Comparison of ENCODE assay signal across 29 cellular contexts in genomic region chr10:13563481-13564445, GRCh38. TPM values are rescaled to one million over a fixed set of nuclear protein-coding genes. Genes with fewer than 3 reads are reported as not detected.
DNase-seq lines count a peak whose midpoint lies in the region; ATAC-seq, FAIRE-seq and TF ChIP-seq lines count a peak whose summit lies in the region.
"Had no signal": no experiment of that assay in that cellular context is flagged by ENCODE, and none has a peak within 500 bp of the region (broad histone marks: within the 10 kb centered on the region; RNA-seq: fewer than 3 reads in every experiment).

No MANE protein-coding gene starts in this region.

- 72% methylated on average over 5 of the region's 11 CpGs; no CpG with 5 or more reads in 1 of the 2 experiments for WGBS in IMR-90 (ENCODE audit: extremely low coverage in 2 of 2, insufficient read length in 1 of 2), 2 experiments
- 7% methylated on average over 11 of the region's 11 CpGs for WGBS in K562 (ENCODE audit: insufficient coverage, low coverage, missing lambda C conversion rate)
- 88 to 91% (median 90%) methylated on average over 11 of the region's 11 CpGs for WGBS in ovary, 3 donors

- H3K4me1 ChIP-seq in IMR-90 (ENCODE audit: control insufficient read depth, insufficient read depth, low read length) (no peaks in the 10 kb centered on the region), K562 (replicated peaks in 1 of 2; ENCODE audit: control insufficient read depth in 2 of 2, insufficient read depth in 2 of 2, low read length in 2 of 2) (no peaks in the 10 kb centered on the region), ovary (ENCODE audit: insufficient read depth) (no peaks in the 10 kb centered on the region)
- H3K4me1 ChIP-seq: HAP-1 had no signal

- no peak overlapping the region for H2BK5ac ChIP-seq in IMR-90 (ENCODE audit: low read depth, low read length, poor library complexity, severe bottlenecking)

- TF ChIP-seq RAD21 in IMR-90 (IDR thresholded peaks at IDR 0.05; ENCODE audit: low read length) (no peak), K562 (CRISPR knock-in tag; conservative IDR thresholded peaks at IDR 0.05 in 1 of 2, IDR thresholded peaks at IDR 0.05 in 1 of 2) (no peak)

- no peak overlapping the region for H2BK120ac ChIP-seq in IMR-90 (ENCODE audit: low read depth, low read length)

- intact Hi-C loops in IMR-90 (cut with micrococcal nuclease), result no loop called here
- intact Hi-C loops in K562 (cut with micrococcal nuclease), result no loop called here
- intact Hi-C loops in ovary (cut with DNase I), result no loop called here

- H3K4me2 ChIP-seq in IMR-90 (ENCODE audit: low read depth, low read length), result no peak overlapping the region
- H3K4me2 ChIP-seq in K562 (ENCODE audit: insufficient read depth, low read length), result no peak overlapping the region

- H2BK20ac ChIP-seq in IMR-90 (ENCODE audit: low read depth, low read length), result no peak overlapping the region

- H3K18ac ChIP-seq in IMR-90 (ENCODE audit: low read depth, low read length), result no peak overlapping the region

- H3K23ac ChIP-seq in IMR-90 (ENCODE audit: low read depth, low read length), result no peak overlapping the region

- H2BK15ac ChIP-seq in IMR-90 (ENCODE audit: low read depth, low read length), result no peak overlapping the region

- H3K79me1 ChIP-seq in IMR-90 (ENCODE audit: low read depth in 1 of 2, low read length in 2 of 2), result no peaks in the 10 kb centered on the region

- H2AK5ac ChIP-seq in IMR-90 (ENCODE audit: low read depth, low read length), result no peak overlapping the region

- H3K9me3 ChIP-seq in IMR-90 (ENCODE audit: control insufficient read depth, insufficient read depth, low read length) (peaks cover 7% of the 10 kb centered on the region), K562 (replicated peaks; ENCODE audit: control insufficient read depth, insufficient read depth, low read depth, low read length) (no peaks in the 10 kb centered on the region; the same call in 1 of the 2 replicates), ovary (peaks cover 0 to 3% of the 10 kb centered on the region in 2 donors)
- H3K9me3 ChIP-seq: HAP-1 had no signal

- H4K8ac ChIP-seq in IMR-90 (ENCODE audit: low read depth in 2 of 2, low read length in 2 of 2), result no peak overlapping the region

- no peak overlapping the region for H3K14ac ChIP-seq in IMR-90 (replicated peaks; ENCODE audit: low read depth, low read length)

- TF ChIP-seq CTCF in IMR-90 (conservative IDR thresholded peaks at IDR 0.05; ENCODE audit: low read depth, low read length) (no peak), K562 (IDR thresholded peaks at IDR 0.05 in 2 of 3, conservative IDR thresholded peaks at IDR 0.05 in 1 of 3; ENCODE audit: insufficient read depth in 2 of 3, low read depth in 1 of 3, low read length in 3 of 3) (no peak), ovary (IDR thresholded peaks at IDR 0.05) (no peak)

- H3K27me3 ChIP-seq in IMR-90 (ENCODE audit: control insufficient read depth, insufficient read depth, low read length) (peaks cover 8% of the 10 kb centered on the region), K562 (ENCODE audit: control insufficient read depth in 2 of 2, insufficient read depth in 2 of 2, low read length in 2 of 2) (peaks cover 0 to 5% of the 10 kb centered on the region in 2 experiments; a peak in 2 of 5 replicates), ovary (no peaks in the 10 kb centered on the region)

- CTCF ChIA-PET in IMR-90 (lab: Yijun Ruan, JAX) (no interaction called here), K562 (lab: Yijun Ruan, JAX; ENCODE audit: low intra/inter-chr PET ratio) (interaction anchor here (0.7 kb wide), 1 partner anchor 703 kb away, joined by 4 read pairs; no protein-coding TSS in a partner anchor)

- no peak for FAIRE-seq in K562 (lab: Jason Lieb, UNC)
- FAIRE-seq: colon, D721Med, HTR-8/SVneo, TTC549 had no signal

- H3K79me2 ChIP-seq in K562 (ENCODE audit: control insufficient read depth, insufficient read depth, low read length), result no peaks in the 10 kb centered on the region

- no peak overlapping the region for H3K4ac ChIP-seq in IMR-90 (ENCODE audit: low read depth, low read length)

- no peak overlapping the region for H4K91ac ChIP-seq in IMR-90 (ENCODE audit: insufficient read depth, low read depth, low read length)

- H3K27ac ChIP-seq in IMR-90 (ENCODE audit: insufficient read depth, low read length) (no peak overlapping the region), K562 (ENCODE audit: extremely low read depth, low read depth, low read length) (no peak overlapping the region), ovary (no peak overlapping the region)
- H3K27ac ChIP-seq: RWPE1 had no signal

- H2AFZ ChIP-seq in IMR-90 (replicated peaks; ENCODE audit: low read length, poor library complexity) (no peak overlapping the region), K562 (ENCODE audit: low read depth, low read length) (no peak overlapping the region)

- no peak overlapping the region for H4K5ac ChIP-seq in IMR-90 (ENCODE audit: low read depth, low read length)

- H3K4me3 ChIP-seq in IMR-90 (ENCODE audit: insufficient read depth, low read depth, low read length) (no peak overlapping the region), K562 (no peak overlapping the region), ovary (no peak overlapping the region)
- H3K4me3 ChIP-seq: HAP-1 had no signal

- no peak overlapping the region for H2AK9ac ChIP-seq in IMR-90 (replicated peaks; ENCODE audit: low read depth, low read length, poor library complexity)

- ATAC-seq in IMR-90 (ENCODE audit: low read depth) (no peak), K562 (no peak)
- no peak for ATAC-seq in activated CD4-positive, CD25-positive, alpha-beta regulatory T cell treated with anti-CD3 and anti-CD28 coated beads, Interleukin-2, amount 50 U/mL, for 24 hours
- ATAC-seq: activated CD8-positive, alpha-beta T cell treated with anti-CD3 and anti-CD28 coated beads for 36 hours; activated naive CD4-positive, alpha-beta T cell treated with anti-CD3 and anti-CD28 coated beads, Interleukin-2, amount 50 U/mL, for 72 hours; left colon; stimulated activated naive B cell treated with anti-CD40 and anti-IgM and Interleukin-4, amounts not matched to agents 10 μg/mL and 1 μg/mL and 100 μg/mL, for 72 hours had no signal

- H3K36me3 ChIP-seq in IMR-90 (ENCODE audit: control insufficient read depth, insufficient read depth, low read length), result no peaks in the 10 kb centered on the region
- H3K36me3 ChIP-seq in K562 (ENCODE audit: control insufficient read depth, insufficient read depth, low read length), result no peaks in the 10 kb centered on the region
- H3K36me3 ChIP-seq in ovary, result no peaks in the 10 kb centered on the region
- H3K36me3 ChIP-seq: HAP-1 had no signal

- TF ChIP-seq POLR2A in IMR-90 (IDR thresholded peaks at IDR 0.05; ENCODE audit: low read depth, low read length) (no peak), K562 (conservative IDR thresholded peaks at IDR 0.05) (no peak), ovary (IDR thresholded peaks at IDR 0.05) (no peak)

- TF ChIP-seq EP300 in K562 (IDR thresholded peaks at IDR 0.05; ENCODE audit: low read length) (no peak), ovary (IDR thresholded peaks at IDR 0.05) (no peak)

- dilution Hi-C loops in IMR-90 (cut with HindIII; ENCODE audit: low sequenced_read_pairs, unreplicated experiment), result no loop called here

- in situ Hi-C loops in Caki2 (cut with HindIII; ENCODE audit: low pct_unique_long_range_greater_than_20kb, low sequenced_read_pairs), result no loop called here
- in situ Hi-C loops in IMR-90 (cut with MboI; ENCODE audit: low sequenced_read_pairs), result no loop called here
- in situ Hi-C loops in K562 (cut with MboI), result no loop called here

- no TSS peak for BruUV-seq in IMR-90 (replicated peaks; lab: Mats Ljungman, UMichigan)
- no TSS peak for BruUV-seq in K562 (replicated peaks; lab: Mats Ljungman, UMichigan)

- H3K9ac ChIP-seq in IMR-90 (ENCODE audit: low read depth, low read length) (no peak overlapping the region), K562 (ENCODE audit: insufficient read depth in 1 of 2, low read depth in 2 of 2, low read length in 2 of 2) (no peak overlapping the region)

- POLR2A ChIA-PET in IMR-90 (lab: Charles Lee; ENCODE audit: unreplicated experiment) (no interaction called here), K562 (lab: Yijun Ruan, JAX) (no interaction called here)

- no peak overlapping the region for H3K56ac ChIP-seq in IMR-90 (ENCODE audit: extremely low read depth, insufficient read depth, low read length)

- DNase-seq in Caki2 (ENCODE audit: low read depth) (peak; percentile 97), IMR-90 (peak; percentile 1), K562 (ENCODE audit: extremely low read depth in 1 of 4, low spot score in 3 of 4) (no peak), kidney tubule cell (ENCODE audit: low spot score) (peak; percentile 100), ovary (no peak), GM03348 (ENCODE audit: low spot score) (no peak), HuH-7 (ENCODE audit: low spot score) (no peak)
- DNase-seq: activated CD8-positive, alpha-beta T cell treated with anti-CD3 and anti-CD28 coated beads for 36 hours; anterior cingulate cortex; effector CD8-positive, alpha-beta T cell; erythroblast; foreskin melanocyte; Karpas-422; left colon; NCI-H1092 treated with DMSO at 0.1 percent for 48 hours; NCI-H2029; NCI-H226; stimulated activated CD4-positive, alpha-beta T cell treated with anti-CD3 and anti-CD28 coated beads, Interleukin-15, amount 100 ng/mL, for 24 hours; stimulated activated naive B cell treated with anti-CD40 and anti-IgM and Interleukin-4, amounts not matched to agents 10 μg/mL and 1 μg/mL and 100 μg/mL, for 72 hours; T-helper 1 cell had no signal

- no peaks in the 10 kb centered on the region for H3K9me1 ChIP-seq in IMR-90 (ENCODE audit: insufficient read depth, low read length)
- H3K9me1 ChIP-seq in K562 (ENCODE audit: control insufficient read depth, insufficient read depth, low read length), result no peaks in the 10 kb centered on the region

- H4K20me1 ChIP-seq in IMR-90 (ENCODE audit: insufficient read depth, low read length) (no peaks in the 10 kb centered on the region), K562 (replicated peaks; ENCODE audit: control insufficient read depth, insufficient read depth, low read length) (no peaks in the 10 kb centered on the region)

RNA-seq across cellular contexts. Expression of gene PRPF18, which starts 23.0 kb away (rescaled TPM):
- total RNA-seq in Caki2 (2014; rRNA removed; shearing (Covaris generic); ENCODE audit: low replicate concordance), result 29.9 and 39.0 TPM in 2 replicates
- total RNA-seq in IMR-90 (2012; rRNA removed), result 10.0 and 34.4 TPM in 2 replicates
- polyA plus RNA-seq in IMR-90 (2012; rRNA removed), result 14.1 and 16.9 TPM in 2 replicates
- polyA plus RNA-seq in IMR-90 (2012; cell fraction: cytosol; rRNA removed), result 1.1 and 2.4 TPM in 2 replicates
- polyA plus RNA-seq in IMR-90 (2012; cell fraction: nucleus; rRNA removed; ENCODE audit: low replicate concordance), result 0.28 and 3.2 TPM in 2 replicates
- total RNA-seq in K562 (2011; cell fraction: chromatin; rRNA removed; ENCODE audit: low replicate concordance), result 16.6 and 64.6 TPM in 2 replicates
- 6.8 and 10.3 TPM in 2 replicates for total RNA-seq in K562 (2011; cell fraction: nucleolus; rRNA removed)
- total RNA-seq in K562 (2011; cell fraction: nucleoplasm; rRNA removed), result 15.2 and 18.3 TPM in 2 replicates
- 16.9 and 23.1 TPM in 2 replicates for total RNA-seq in K562 (2014; rRNA removed)
- 26.4 and 30.3 TPM in 2 replicates for total RNA-seq in K562 (2014; rRNA removed; fragmentation: Illumina TruSeq; extraction: Trizol)
- total RNA-seq in K562 (2015; rRNA removed; fragmentation: Illumina TruSeq; extraction: Trizol), result 25.7 and 30.6 TPM in 2 replicates
- 14.0 and 14.8 TPM in 2 replicates for total RNA-seq in K562 (2021)
- 10.3 and 15.7 TPM in 2 replicates for polyA plus RNA-seq in K562 (2011; rRNA removed)
- 2.7 and 5.6 TPM in 2 replicates for polyA plus RNA-seq in K562 (2011; cell fraction: cytosol; rRNA removed)
- polyA plus RNA-seq in K562 (2011; cell fraction: nucleus; rRNA removed), result 5.1 and 6.3 TPM in 2 replicates
- 11.2 and 15.1 TPM in 2 replicates for polyA plus RNA-seq in K562 (2012)
- 20.5 and 25.9 TPM in 2 replicates for polyA plus RNA-seq in K562 (2014; fragmentation: Illumina TruSeq; extraction: Trizol)
- 10 to 100 TPM; 19.6 to 26.6 TPM for polyA plus RNA-seq in K562 (2014; fragmentation: Nextera tagmentation; extraction: Ambion mirVana)
- polyA plus RNA-seq in K562 (2014; rRNA removed), result 16.8 and 22.4 TPM in 2 replicates
- polyA minus RNA-seq in K562 (2011; rRNA and poly(A)+ RNA removed), result 19.2 and 22.2 TPM in 2 replicates
- polyA minus RNA-seq in K562 (2011; cell fraction: cytosol; rRNA and poly(A)+ RNA removed), result 3.5 and 6.4 TPM in 2 replicates
- polyA minus RNA-seq in K562 (2011; cell fraction: nucleus; rRNA and poly(A)+ RNA removed), result 9.3 and 25.3 TPM in 2 replicates
- 10 to 100 TPM; 16.7 to 22.4 (median 20.1) TPM for total RNA-seq in ovary
- 10 to 100 TPM; 13.0 to 17.7 TPM for polyA plus RNA-seq in ovary

RNA-seq across cellular contexts. Expression of gene BEND7, which starts 34.9 kb away (rescaled TPM):
- total RNA-seq in Caki2 (2014; rRNA removed; shearing (Covaris generic); ENCODE audit: low replicate concordance), result 12.7 and 13.3 TPM in 2 replicates
- total RNA-seq in IMR-90 (2012; rRNA removed), result 2.3 and 3.1 TPM in 2 replicates
- polyA plus RNA-seq in IMR-90 (2012; rRNA removed), result 2.5 and 3.5 TPM in 2 replicates
- polyA plus RNA-seq in IMR-90 (2012; cell fraction: cytosol; rRNA removed), result 0.99 and 1.6 TPM in 2 replicates
- polyA plus RNA-seq in IMR-90 (2012; cell fraction: nucleus; rRNA removed; ENCODE audit: low replicate concordance), result 1.7 and 9.5 TPM in 2 replicates
- total RNA-seq in K562 (2011; cell fraction: chromatin; rRNA removed; ENCODE audit: low replicate concordance), result 6.0 and 13.1 TPM in 2 replicates
- total RNA-seq in K562 (2011; cell fraction: nucleolus; rRNA removed), result 3.0 and 3.8 TPM in 2 replicates
- 6.7 and 10.2 TPM in 2 replicates for total RNA-seq in K562 (2011; cell fraction: nucleoplasm; rRNA removed)
- 5.0 and 6.3 TPM in 2 replicates for total RNA-seq in K562 (2014; rRNA removed)
- 6.1 and 8.4 TPM in 2 replicates for total RNA-seq in K562 (2014; rRNA removed; fragmentation: Illumina TruSeq; extraction: Trizol)
- total RNA-seq in K562 (2015; rRNA removed; fragmentation: Illumina TruSeq; extraction: Trizol), result 5.2 and 6.0 TPM in 2 replicates
- total RNA-seq in K562 (2021), result 8.2 and 10.1 TPM in 2 replicates
- 4.8 and 5.6 TPM in 2 replicates for polyA plus RNA-seq in K562 (2011; rRNA removed)
- 1.3 and 3.4 TPM in 2 replicates for polyA plus RNA-seq in K562 (2011; cell fraction: cytosol; rRNA removed)
- polyA plus RNA-seq in K562 (2011; cell fraction: nucleus; rRNA removed), result 5.5 and 8.9 TPM in 2 replicates
- 5.3 and 7.1 TPM in 2 replicates for polyA plus RNA-seq in K562 (2012)
- 6.6 and 11.4 TPM in 2 replicates for polyA plus RNA-seq in K562 (2014; fragmentation: Illumina TruSeq; extraction: Trizol)
- polyA plus RNA-seq in K562 (2014; fragmentation: Nextera tagmentation; extraction: Ambion mirVana), result 1 to 10 TPM; 1.3 to 1.8 TPM
- polyA plus RNA-seq in K562 (2014; rRNA removed), result 3.2 and 12.2 TPM in 2 replicates
- polyA minus RNA-seq in K562 (2011; rRNA and poly(A)+ RNA removed), result 4.4 and 6.1 TPM in 2 replicates
- 2.9 and 3.3 TPM in 2 replicates for polyA minus RNA-seq in K562 (2011; cell fraction: cytosol; rRNA and poly(A)+ RNA removed)
- 1.9 and 4.3 TPM in 2 replicates for polyA minus RNA-seq in K562 (2011; cell fraction: nucleus; rRNA and poly(A)+ RNA removed)
- total RNA-seq in ovary, result 10 to 100 TPM; 14.4 to 34.7 (median 19.8) TPM
- polyA plus RNA-seq in ovary, result 10 to 100 TPM in 1 of 2 donors, 1 to 10 TPM in 1; 9.9 to 22.6 TPM
- total RNA-seq: activated CD8-positive, alpha-beta T cell treated with anti-CD3 and anti-CD28 coated beads for 36 hours; activated naive CD4-positive, alpha-beta T cell treated with anti-CD3 and anti-CD28 coated beads, Interleukin-2, amount 50 U/mL, for 72 hours had no signal
- polyA plus RNA-seq: CD14-positive monocyte had no signal

Comparison
In these comparisons a context has a peak if more than half of its experiments do, and no peak if none do; other contexts are left out.
1. DNase-seq: peak in Caki2 (single experiment), IMR-90 (single experiment) and kidney tubule cell (single experiment); none in K562 (0 of 4), ovary (0 of 5), GM03348 (single experiment) and HuH-7 (single experiment).